In the genomic region with DNA sequence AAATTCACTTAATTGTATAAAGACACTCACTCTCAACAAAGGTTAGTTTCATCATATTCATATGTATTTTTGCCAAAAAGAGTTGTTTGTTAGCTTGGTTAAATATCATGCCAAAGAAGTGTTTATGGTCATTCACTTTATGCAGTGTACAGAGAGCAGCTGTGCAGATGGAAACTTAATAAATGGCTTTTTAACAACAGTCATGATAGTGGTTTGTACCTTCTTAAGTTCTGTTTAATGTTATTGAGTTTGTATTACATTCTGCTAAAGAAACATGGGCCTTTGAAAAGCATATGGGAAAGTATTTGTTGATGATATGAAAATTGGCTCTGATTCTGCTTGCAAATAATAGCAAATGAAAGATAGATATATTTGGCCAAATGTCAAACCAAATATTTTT, we compare ENCODE assay signal across 18 cellular contexts.
"Had no signal": no experiment of that assay in that cellular context is flagged by ENCODE, and none has a peak within 500 bp of the region (broad histone marks: within the 10 kb centered on the region; RNA-seq: fewer than 3 reads in every experiment).

No MANE protein-coding gene starts in this region.

- H3K4me3 ChIP-seq: K562, SJCRH30 had no signal

- H3K9me3 ChIP-seq: SJCRH30 had no signal

- H3K9ac ChIP-seq: KMS-11 had no signal

- H3K36me3 ChIP-seq: SJCRH30 had no signal

- ATAC-seq: K562, SK-N-SH treated with all-trans-retinoic acid at 6 μM for 48 hours had no signal

- H3K4me1 ChIP-seq: SJCRH30 had no signal

- DNase-seq: Kasumi-1, NCI-H1092, NCI-H1105 treated with DMSO at 0.1 percent for 48 hours, NCI-H1417 treated with DMSO at 0.1 percent for 48 hours, NCI-H146, NCI-H1694 treated with DMSO at 0.1 percent for 48 hours, NCI-H2029, NCI-H2081 treated with DMSO at 0.1 percent for 48 hours, NCI-H2171, NCI-H226, NCI-H510A treated with DMSO at 0.1 percent for 48 hours, NCI-H526, NCI-H82, SHP77 treated with DMSO at 0.1 percent for 48 hours, SJCRH30 had no signal
